ENCODE assay signal across 16 cellular contexts in the genomic region with DNA sequence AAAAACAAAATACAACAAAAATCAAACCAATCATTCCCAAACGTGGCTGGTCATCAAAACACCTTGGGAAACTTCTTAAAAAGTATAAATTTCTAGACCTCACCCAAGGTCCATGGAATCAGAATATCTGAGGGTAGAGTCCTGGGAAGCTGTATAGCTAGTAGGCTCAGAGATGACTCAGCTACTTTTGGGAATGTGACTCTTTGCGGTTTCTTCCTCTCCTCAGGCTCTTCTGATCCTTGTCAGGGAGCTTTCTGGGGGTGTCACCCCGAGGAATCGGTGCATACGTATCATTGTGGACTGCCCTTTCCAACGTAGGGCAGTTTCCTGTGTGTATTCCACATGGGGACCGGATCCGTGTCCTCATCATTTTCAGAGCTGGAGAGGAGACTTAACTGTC. TPM values are rescaled to one million over a fixed set of nuclear protein-coding genes. Genes with fewer than 3 reads are reported as not detected.
DNase-seq lines count a peak whose midpoint lies in the region; ATAC-seq, FAIRE-seq and TF ChIP-seq lines count a peak whose summit lies in the region.
"Had no signal": no experiment of that assay in that cellular context is flagged by ENCODE, and none has a peak within 500 bp of the region (broad histone marks: within the 10 kb centered on the region; RNA-seq: fewer than 3 reads in every experiment).

No MANE protein-coding gene starts in this region.

- no peak for TF ChIP-seq POLR2A in vagina (IDR thresholded peaks at IDR 0.05)

- H3K27me3 Mint-ChIP-seq in nephron progenitor cell (ENCODE audit: low read depth, poor library complexity) = no peaks in the 10 kb centered on the region
- peaks cover 2 to 6% of the 10 kb centered on the region in 2 donors for H3K27me3 Mint-ChIP-seq in CD4-positive, alpha-beta memory T cell
- H3K27me3 Mint-ChIP-seq: brain had no signal

- CTCF ChIA-PET in CD4-positive, alpha-beta memory T cell (lab: Charles Lee; ENCODE audit: partially characterized antibody) = no interaction called here

- no peak overlapping the region for H3K4me3 ChIP-seq in dorsolateral prefrontal cortex
- H3K4me3 ChIP-seq in vagina = no peak overlapping the region
- H3K4me3 ChIP-seq in CD4-positive, alpha-beta memory T cell (ENCODE audit: low read length in 2 of 2) = no peak overlapping the region

- TF ChIP-seq CTCF in dorsolateral prefrontal cortex (IDR thresholded peaks at IDR 0.05 in 54 of 56, conservative IDR thresholded peaks at IDR 0.05 in 2 of 56; ENCODE audit: low read depth in 1 of 56, partially characterized antibody in 56 of 56) (no peak), nephron progenitor cell (IDR thresholded peaks at IDR 0.05) (no peak), vagina (IDR thresholded peaks at IDR 0.05) (no peak)

- H3K36me3 Mint-ChIP-seq in nephron progenitor cell (ENCODE audit: low read depth) = peaks cover 53% of the 10 kb centered on the region
- H3K36me3 Mint-ChIP-seq in activated naive CD4-positive, alpha-beta T cell treated with anti-CD3 and anti-CD28 coated beads, Interleukin-2, amount 50 U/mL, for 72 hours = no peaks in the 10 kb centered on the region
- no peaks in the 10 kb centered on the region for H3K36me3 Mint-ChIP-seq in CD4-positive, alpha-beta memory T cell
- H3K36me3 Mint-ChIP-seq: natural killer cell had no signal

- peak overlapping the region; percentile 10 for H3K27ac Mint-ChIP-seq in nephron progenitor cell
- H3K27ac Mint-ChIP-seq in activated naive CD4-positive, alpha-beta T cell treated with anti-CD3 and anti-CD28 coated beads, Interleukin-2, amount 50 U/mL, for 72 hours = no peak overlapping the region
- no peak overlapping the region for H3K27ac Mint-ChIP-seq in CD4-positive, alpha-beta memory T cell
- H3K27ac Mint-ChIP-seq: activated T-cell treated with anti-CD3 and anti-CD28 coated beads, Interleukin-2, amount 50 U/mL, for 72 hours; natural killer cell had no signal

- peaks cover 53% of the 10 kb centered on the region for H3K4me1 Mint-ChIP-seq in nephron progenitor cell
- H3K4me1 Mint-ChIP-seq in CD4-positive, alpha-beta memory T cell = no peaks in the 10 kb centered on the region

- H3K36me3 ChIP-seq in vagina = peaks cover 0 to 14% of the 10 kb centered on the region in 2 donors
- no peaks in the 10 kb centered on the region for H3K36me3 ChIP-seq in CD4-positive, alpha-beta memory T cell (ENCODE audit: insufficient read depth, low read length)

- no peak for DNase-seq in Right ventricle myocardium superior
- no peak for DNase-seq in left ventricle myocardium superior
- DNase-seq in dorsolateral prefrontal cortex = no peak
- DNase-seq in nephron progenitor cell = no peak
- DNase-seq in vagina (ENCODE audit: extremely low spot score in 2 of 2) = no peak
- no peak for DNase-seq in activated naive CD4-positive, alpha-beta T cell treated with anti-CD3 and anti-CD28 coated beads, Interleukin-2, amount 50 U/mL, for 72 hours (ENCODE audit: low spot score in 2 of 2)
- DNase-seq in CD4-positive, alpha-beta memory T cell = no peak
- no peak for DNase-seq in GM19239 (ENCODE audit: insufficient read length, low spot score)
- DNase-seq: activated CD4-positive, CD25-positive, alpha-beta regulatory T cell; activated T-cell treated with anti-CD3 and anti-CD28 coated beads, Interleukin-2, amount 50 U/mL, for 72 hours; DMS53; erythroblast; natural killer cell; SHP77 treated with DMSO at 0.1 percent for 48 hours had no signal

- H3K4me3 Mint-ChIP-seq in nephron progenitor cell = no peak overlapping the region
- no peak overlapping the region for H3K4me3 Mint-ChIP-seq in CD4-positive, alpha-beta memory T cell
- H3K4me3 Mint-ChIP-seq: activated T-cell treated with anti-CD3 and anti-CD28 coated beads, Interleukin-2, amount 50 U/mL, for 72 hours; natural killer cell had no signal

- ATAC-seq in Right ventricle myocardium superior (ENCODE audit: poor library complexity) = peak; percentile 6
- no peak for ATAC-seq in left ventricle myocardium superior
- no peak for ATAC-seq in activated naive CD4-positive, alpha-beta T cell treated with anti-CD3 and anti-CD28 coated beads, Interleukin-2, amount 50 U/mL, for 72 hours
- ATAC-seq: activated T-cell treated with anti-CD3 and anti-CD28 coated beads, Interleukin-2, amount 50 U/mL, for 72 hours; natural killer cell had no signal

- H3K4me1 ChIP-seq in vagina = peaks cover 53% of the 10 kb centered on the region
- H3K4me1 ChIP-seq in CD4-positive, alpha-beta memory T cell (ENCODE audit: insufficient read depth, low read length) = no peaks in the 10 kb centered on the region

- intact Hi-C loops in Right ventricle myocardium superior (cut with DNase I) = no loop called here
- intact Hi-C loops in left ventricle myocardium superior (cut with micrococcal nuclease) = no loop called here
- intact Hi-C loops in dorsolateral prefrontal cortex (cut with DNase I) = no loop called here
- intact Hi-C loops in vagina (cut with DNase I) = no loop called here
- intact Hi-C loops in CD4-positive, alpha-beta memory T cell (cut with micrococcal nuclease) = no loop called here

- H3K27ac ChIP-seq in dorsolateral prefrontal cortex = peak overlapping the region in 45 of 59 donors; percentile 5 to 81 (median 54)
- peak overlapping the region; percentile 12 for H3K27ac ChIP-seq in vagina
- H3K27ac ChIP-seq in CD4-positive, alpha-beta memory T cell (ENCODE audit: low read depth, low read length) = no peak overlapping the region
- H3K27ac ChIP-seq: 22Rv1 had no signal

- no peak for FAIRE-seq in GM19239 (lab: Jason Lieb, UNC)

- H3K9me3 ChIP-seq in vagina = no peaks in the 10 kb centered on the region
- H3K9me3 ChIP-seq in CD4-positive, alpha-beta memory T cell (ENCODE audit: control insufficient read depth in 1 of 2, low read length in 2 of 2) = no peaks in the 10 kb centered on the region

- no peaks in the 10 kb centered on the region for H3K9me3 Mint-ChIP-seq in nephron progenitor cell
- H3K9me3 Mint-ChIP-seq in activated naive CD4-positive, alpha-beta T cell treated with anti-CD3 and anti-CD28 coated beads, Interleukin-2, amount 50 U/mL, for 72 hours = no peaks in the 10 kb centered on the region
- no peaks in the 10 kb centered on the region for H3K9me3 Mint-ChIP-seq in CD4-positive, alpha-beta memory T cell
- H3K9me3 Mint-ChIP-seq: activated T-cell treated with anti-CD3 and anti-CD28 coated beads, Interleukin-2, amount 50 U/mL, for 72 hours; natural killer cell had no signal

- H3K27me3 ChIP-seq in dorsolateral prefrontal cortex (no peaks in the 10 kb centered on the region), vagina (no peaks in the 10 kb centered on the region)
- no peaks in the 10 kb centered on the region for H3K27me3 ChIP-seq in CD4-positive, alpha-beta memory T cell (ENCODE audit: insufficient read depth, low read length)

- POLR2A ChIA-PET in CD4-positive, alpha-beta memory T cell (lab: Charles Lee; ENCODE audit: partially characterized antibody) = no interaction called here

RNA-seq across cellular contexts. Expression of a gene that starts 14.8 kb away (rescaled TPM):
- total RNA-seq in Right ventricle myocardium superior (22.1 TPM), left ventricle myocardium superior (24.7 TPM), dorsolateral prefrontal cortex (10 to 100 TPM; 21.8 to 96.2 (median 36.8) TPM), vagina (66.5 TPM)
- total RNA-seq in activated naive CD4-positive, alpha-beta T cell treated with anti-CD3 and anti-CD28 coated beads, Interleukin-2, amount 50 U/mL, for 72 hours = 1 to 10 TPM in 1 of 2 donors, under 1 TPM in 1; 0.46 to 2.0 TPM
- under 1 TPM; 0.78 to 0.79 TPM for total RNA-seq in CD4-positive, alpha-beta memory T cell
- polyA plus RNA-seq in CD4-positive, alpha-beta memory T cell = under 1 TPM in 1 of 2 donors, not detected in 1; 0.20 TPM
